ENCODE assay signal across 1 cellular context in genomic region chr3:66484106-66484857, GRCh38.
TF ChIP-seq lines count a peak whose summit lies in the region.

No MANE protein-coding gene starts in this region.

TF ChIP-seq in H1, 55 proteins besides CTCF, POLR2A, EP300 and RAD21:
- no peak for TF ChIP-seq NANOG (IDR thresholded peaks at IDR 0.05; ENCODE audit: insufficient read depth, low read depth, low read length, poor library complexity, severe bottlenecking)
- TF ChIP-seq RNF2 (IDR thresholded peaks at IDR 0.05; ENCODE audit: borderline replicate concordance, low read depth, low read length, missing control alignments, poor library complexity, severe bottlenecking): no peak
- TF ChIP-seq POU5F1 (IDR thresholded peaks at IDR 0.05; ENCODE audit: low read depth, low read length): no peak
- no peak for TF ChIP-seq MAFK (IDR thresholded peaks at IDR 0.05; ENCODE audit: low read depth, low read length)
- no peak for TF ChIP-seq SP4 (IDR thresholded peaks at IDR 0.05; ENCODE audit: low read length)
- TF ChIP-seq SIX5 (IDR thresholded peaks at IDR 0.05; ENCODE audit: low read depth, low read length): no peak
- peak; percentile 29; the same call in 1 of the 2 replicates for TF ChIP-seq E2F6 (IDR thresholded peaks at IDR 0.05)
- peak; percentile 68 for TF ChIP-seq MAX (IDR thresholded peaks at IDR 0.05)
- TF ChIP-seq BCL11A (IDR thresholded peaks at IDR 0.05; ENCODE audit: low read depth in 2 of 2, low read length in 2 of 2): no peak
